34 cellular contexts compared by ENCODE assay signal in genomic region chr11:32233928-32234327, GRCh38.
"Had no signal": no experiment of that assay in that cellular context is flagged by ENCODE, and none has a peak within 500 bp of the region (broad histone marks: within the 10 kb centered on the region; RNA-seq: fewer than 3 reads in every experiment).

No MANE protein-coding gene starts in this region.

- H3K4me3 ChIP-seq: MG63 had no signal

- DNase-seq: Karpas-422, Kasumi-1, MG63, MM.1S, MV-4-11, NCI-H1048, NCI-H1092, NCI-H1092 treated with DMSO at 0.1 percent for 48 hours, NCI-H1105, NCI-H1105 treated with DMSO at 0.1 percent for 48 hours, NCI-H1417, NCI-H1417 treated with DMSO at 0.1 percent for 48 hours, NCI-H1436, NCI-H1436 treated with DMSO at 0.1 percent for 48 hours, NCI-H146, NCI-H1694, NCI-H1694 treated with DMSO at 0.1 percent for 48 hours, NCI-H187, NCI-H187 treated with DMSO at 0.1 percent for 48 hours, NCI-H1930, NCI-H2029, NCI-H2029 treated with DMSO at 0.1 percent for 48 hours, NCI-H2081, NCI-H2081 treated with DMSO at 0.1 percent for 48 hours, NCI-H2107, NCI-H2171, NCI-H2171 treated with DMSO at 0.1 percent for 48 hours, NCI-H2227 treated with DMSO at 0.1 percent for 48 hours, NCI-H226, NCI-H345, NCI-H446, NCI-H446 treated with DMSO at 0.1 percent for 48 hours, NCI-H510A, NCI-H510A treated with DMSO at 0.1 percent for 48 hours had no signal

- H3K36me3 ChIP-seq: MG63 had no signal

- H3K9me3 ChIP-seq: MG63 had no signal
